Comparison of ENCODE assay signal across 18 cellular contexts in genomic region chr10:132370426-132371340, GRCh38.
"Had no signal": no experiment of that assay in that cellular context is flagged by ENCODE, and none has a peak within 500 bp of the region (broad histone marks: within the 10 kb centered on the region; RNA-seq: fewer than 3 reads in every experiment).

No MANE protein-coding gene starts in this region.

- H3K4me1 ChIP-seq: tibial nerve, uterus had no signal

- H3K4me1 Mint-ChIP-seq: activated B cell treated with CpG ODN at 0.5 μM for 24 hours, nephron had no signal

- H3K27me3 ChIP-seq: left lung, tibial nerve, uterus had no signal

- H3K27me3 Mint-ChIP-seq: progenitor cell of endocrine pancreas had no signal

- H3K9me3 ChIP-seq: left lung, tibial nerve, uterus had no signal

- H3K4me3 Mint-ChIP-seq: activated B cell treated with CpG ODN at 0.5 μM for 24 hours; activated CD4-positive, alpha-beta memory T cell treated with anti-CD3 and anti-CD28 coated beads for 36 hours; activated naive CD8-positive, alpha-beta T cell treated with anti-CD3 and anti-CD28 coated beads, Interleukin-2, amount 50 U/mL, for 24 hours; central memory CD8-positive, alpha-beta T cell; nephron had no signal

- H3K27ac ChIP-seq: left lung, tibial nerve, uterus had no signal

- H3K4me3 ChIP-seq: left lung, tibial nerve, uterus had no signal

- DNase-seq: activated B cell treated with CpG ODN at 0.5 μM for 24 hours; activated CD4-positive, alpha-beta memory T cell treated with anti-CD3 and anti-CD28 coated beads for 36 hours; activated CD4-positive, alpha-beta T cell treated with anti-CD3 and anti-CD28 coated beads for 4 hours; activated naive CD4-positive, alpha-beta T cell treated with Interleukin-2 at 50 U/mL for 16 hours; activated naive CD8-positive, alpha-beta T cell treated with anti-CD3 and anti-CD28 coated beads, Interleukin-2, amount 50 U/mL, for 24 hours; activated T-cell treated with anti-CD3 and anti-CD28 coated beads for 4 hours; anterior cingulate cortex; cortex of kidney; foreskin melanocyte; occipital lobe; stimulated activated naive CD8-positive, alpha-beta T cell treated with anti-CD3 and anti-CD28 coated beads, Interleukin-15, Interleukin-2, amounts not matched to agents 100 U/mL and 50 U/mL, for 24 hours; substantia nigra; uterus had no signal

- ATAC-seq: activated naive CD8-positive, alpha-beta T cell treated with anti-CD3 and anti-CD28 coated beads, Interleukin-2, amount 50 U/mL, for 24 hours; left lung had no signal

- H3K27ac Mint-ChIP-seq: activated B cell treated with CpG ODN at 0.5 μM for 24 hours; activated CD4-positive, alpha-beta memory T cell treated with anti-CD3 and anti-CD28 coated beads for 36 hours; activated naive CD8-positive, alpha-beta T cell treated with anti-CD3 and anti-CD28 coated beads, Interleukin-2, amount 50 U/mL, for 24 hours; nephron; progenitor cell of endocrine pancreas had no signal

- H3K9me3 Mint-ChIP-seq: activated B cell treated with CpG ODN at 0.5 μM for 24 hours; activated CD4-positive, alpha-beta memory T cell treated with anti-CD3 and anti-CD28 coated beads for 36 hours; activated naive CD8-positive, alpha-beta T cell treated with anti-CD3 and anti-CD28 coated beads, Interleukin-2, amount 50 U/mL, for 24 hours; central memory CD8-positive, alpha-beta T cell; nephron had no signal

- H3K36me3 ChIP-seq: uterus had no signal
